In genomic region chr17:64005734-64006167, GRCh38 we compare ENCODE assay signal across 8 cellular contexts. TPM values are rescaled to one million over a fixed set of nuclear protein-coding genes. Genes with fewer than 3 reads are reported as not detected.
DNase-seq lines count a peak whose midpoint lies in the region; ATAC-seq, FAIRE-seq and TF ChIP-seq lines count a peak whose summit lies in the region.

No MANE protein-coding gene starts in this region.

- DNase-seq in SIG-M5 treated with dmso at 0.1 percent for 504 hours (lab: John Stamatoyannopoulos, UW; ENCODE audit: unreplicated experiment) (peak; percentile 22), SIG-M5 (lab: John Stamatoyannopoulos, UW) (no peak), NCI-H2107 (lab: John Stamatoyannopoulos, UW) (peak; percentile 48), GM12891 (ENCODE audit: insufficient read length, low spot score) (no peak)

- H3K4me1 ChIP-seq in skeletal muscle tissue (ENCODE audit: control insufficient read depth in 3 of 3, insufficient read depth in 3 of 3, low read length in 3 of 3), result peaks cover 26 to 35% (median 28%) of the 10 kb centered on the region in 3 donors

- TF ChIP-seq POLR2A in GM12891 (IDR thresholded peaks at IDR 0.05; ENCODE audit: low read depth, low read length), result no peak

- H3K4me3 ChIP-seq in skeletal muscle tissue (ENCODE audit: low read length in 3 of 3), result peak overlapping the region; percentile 18 to 27 (median 24)

- H3K27ac ChIP-seq in cingulate gyrus (ENCODE audit: low read depth, low read length), result peak overlapping the region; percentile 19
- H3K27ac ChIP-seq in skeletal muscle tissue (ENCODE audit: low read depth, low read length), result peak overlapping the region; percentile 72

- FAIRE-seq in GM12891 (lab: Jason Lieb, UNC), result no peak

- ATAC-seq in HG03095 (IDR thresholded peaks at IDR 0.05; ENCODE audit: unreplicated experiment), result no peak
- no peak for ATAC-seq in HG02884 (IDR thresholded peaks at IDR 0.05; ENCODE audit: unreplicated experiment)

- peaks cover 7 to 17% (median 10%) of the 10 kb centered on the region in 3 donors for H3K27me3 ChIP-seq in skeletal muscle tissue (ENCODE audit: control insufficient read depth in 3 of 3, insufficient read depth in 3 of 3, low read length in 3 of 3)

- H3K36me3 ChIP-seq in skeletal muscle tissue (ENCODE audit: control insufficient read depth in 3 of 3, insufficient read depth in 3 of 3, low read length in 3 of 3), result peaks cover 0 to 6% (median 0%) of the 10 kb centered on the region in 3 donors

- no peaks in the 10 kb centered on the region for H3K9me3 ChIP-seq in skeletal muscle tissue (ENCODE audit: control insufficient read depth in 3 of 3, low read length in 3 of 3)

- H3K9ac ChIP-seq in skeletal muscle tissue (ENCODE audit: low read depth in 1 of 3, low read length in 3 of 3), result peak overlapping the region in 1 of 3 donors; percentile 50

TF ChIP-seq in GM12891, 5 proteins besides CTCF, POLR2A, EP300 and RAD21:
- TF ChIP-seq POLR2AphosphoS5 (IDR thresholded peaks at IDR 0.05; ENCODE audit: low read depth, low read length), result no peak
- TF ChIP-seq SPI1 (IDR thresholded peaks at IDR 0.05; ENCODE audit: low read depth, low read length), result no peak
- no peak for TF ChIP-seq TAF1 (IDR thresholded peaks at IDR 0.05; ENCODE audit: low read depth, low read length)
- TF ChIP-seq PAX5 (IDR thresholded peaks at IDR 0.05; ENCODE audit: insufficient read depth, low read length, severe bottlenecking), result no peak
- no peak for TF ChIP-seq POU2F2 (IDR thresholded peaks at IDR 0.05; ENCODE audit: low read depth, low read length)

RNA-seq across cellular contexts. Expression of gene PRR29, which starts 7.6 kb away (rescaled TPM):
- not detected for total RNA-seq in skeletal muscle tissue
- polyA plus RNA-seq in GM12891 (2012; ENCODE audit: low read depth, missing spikeins), result 0.64 TPM

RNA-seq across cellular contexts. Expression of gene ICAM2, which starts 14.7 kb away (rescaled TPM):
- total RNA-seq in skeletal muscle tissue, result 43.3 TPM
- 38.2 TPM for polyA plus RNA-seq in GM12891 (2012; ENCODE audit: low read depth, missing spikeins)

RNA-seq across cellular contexts. Expression of gene SCN4A, which starts 33.0 kb away (rescaled TPM):
- total RNA-seq in skeletal muscle tissue, result 32.9 TPM
- 0.19 TPM for polyA plus RNA-seq in GM12891 (2012; ENCODE audit: low read depth, missing spikeins)

Comparison
In these comparisons a context has a peak if more than half of its experiments do, and no peak if none do; other contexts are left out.
1. DNase-seq: peak in SIG-M5 treated with dmso at 0.1 percent for 504 hours (single experiment) and NCI-H2107 (single experiment); none in SIG-M5 (single experiment) and GM12891 (single experiment).